ENCODE assay signal across 16 cellular contexts in genomic region chr16:11240636-11241473, GRCh38. TPM values are rescaled to one million over a fixed set of nuclear protein-coding genes. Genes with fewer than 3 reads are reported as not detected.
DNase-seq lines count a peak whose midpoint lies in the region; ATAC-seq and FAIRE-seq lines count a peak whose summit lies in the region.
"Had no signal": no experiment of that assay in that cellular context is flagged by ENCODE, and none has a peak within 500 bp of the region (broad histone marks: within the 10 kb centered on the region; RNA-seq: fewer than 3 reads in every experiment).

No MANE protein-coding gene starts in this region.

- no peaks in the 10 kb centered on the region for H3K36me3 ChIP-seq in small intestine (ENCODE audit: control insufficient read depth in 2 of 2, insufficient read depth in 2 of 2, low read length in 2 of 2)
- H3K36me3 ChIP-seq: prostate gland had no signal

- peak overlapping the region in 1 of 2 donors; percentile 57 for H3K4me3 Mint-ChIP-seq in activated T-cell treated with anti-CD3 and anti-CD28 coated beads, Interleukin-2, amount 50 U/mL, for 72 hours
- peak overlapping the region; percentile 32 to 40 for H3K4me3 Mint-ChIP-seq in effector memory CD8-positive, alpha-beta T cell
- H3K4me3 Mint-ChIP-seq: mesothelial cell of epicardium had no signal

- no peak for FAIRE-seq in small intestine (lab: Jason Lieb, UNC)

- H3K36me3 Mint-ChIP-seq in activated T-cell treated with anti-CD3 and anti-CD28 coated beads, Interleukin-2, amount 50 U/mL, for 72 hours (ENCODE audit: insufficient read depth in 2 of 2): no peaks in the 10 kb centered on the region
- no peaks in the 10 kb centered on the region for H3K36me3 Mint-ChIP-seq in effector memory CD8-positive, alpha-beta T cell (ENCODE audit: insufficient read depth)
- H3K36me3 Mint-ChIP-seq: mesothelial cell of epicardium had no signal

- H3K27ac ChIP-seq in small intestine (ENCODE audit: low read depth in 1 of 2, low read length in 1 of 2): no peak overlapping the region
- H3K27ac ChIP-seq: prostate gland had no signal

- WGBS in small intestine, 3 donors: 44 to 58% (median 55%) methylated on average over 10 of the region's 10 CpGs

- DNase-seq in activated T-cell treated with anti-CD3 and anti-CD28 coated beads, Interleukin-2, amount 50 U/mL, for 72 hours: no peak
- no peak for DNase-seq in activated T-cell treated with anti-CD3 and anti-CD28 coated beads, Interleukin-2, amount 50 U/mL, for 1 hour
- DNase-seq in NCI-H69 (lab: John Stamatoyannopoulos, UW) (peak; percentile 39), small intestine (peak; percentile 59)
- DNase-seq in effector memory CD8-positive, alpha-beta T cell: no peak
- DNase-seq in effector CD8-positive, alpha-beta T cell (lab: John Stamatoyannopoulos, UW): no peak
- DNase-seq in activated CD4-positive, alpha-beta T cell treated with anti-CD3 and anti-CD28 coated beads, Interleukin-2, amount 50 U/mL, for 48 hours: no peak
- DNase-seq: erythroblast; NCI-H1694 treated with DMSO at 0.1 percent for 48 hours; PC-3; stimulated activated CD4-positive, alpha-beta T cell treated with anti-CD3 and anti-CD28 coated beads, Interleukin-4, amount 100 ng/mL, for 24 hours; stimulated activated naive CD4-positive, alpha-beta T cell treated with Interleukin-2 at 50 U/mL for 16 hours; T-helper 9 cell had no signal

- no peaks in the 10 kb centered on the region for H3K9me3 Mint-ChIP-seq in activated T-cell treated with anti-CD3 and anti-CD28 coated beads, Interleukin-2, amount 50 U/mL, for 72 hours
- H3K9me3 Mint-ChIP-seq in effector memory CD8-positive, alpha-beta T cell: no peaks in the 10 kb centered on the region
- H3K9me3 Mint-ChIP-seq: mesothelial cell of epicardium had no signal

- no peaks in the 10 kb centered on the region for H3K9me3 ChIP-seq in small intestine (ENCODE audit: control insufficient read depth, low read depth)
- H3K9me3 ChIP-seq: prostate gland had no signal

- peaks cover 32% of the 10 kb centered on the region for H3K4me1 Mint-ChIP-seq in activated T-cell treated with anti-CD3 and anti-CD28 coated beads, Interleukin-2, amount 50 U/mL, for 72 hours (ENCODE audit: low read depth)
- peaks cover 8 to 13% of the 10 kb centered on the region in 2 donors for H3K4me1 Mint-ChIP-seq in effector memory CD8-positive, alpha-beta T cell (ENCODE audit: low read depth in 2 of 2)
- H3K4me1 Mint-ChIP-seq: mesothelial cell of epicardium had no signal

- no peaks in the 10 kb centered on the region for H3K4me1 ChIP-seq in small intestine (ENCODE audit: control insufficient read depth in 2 of 2, insufficient read depth in 1 of 2, low read depth in 1 of 2, low read length in 1 of 2)
- H3K4me1 ChIP-seq: prostate gland had no signal

- ATAC-seq in activated T-cell treated with anti-CD3 and anti-CD28 coated beads, Interleukin-2, amount 50 U/mL, for 72 hours (replicated peaks in 1 of 2): peak; percentile 32 to 33
- ATAC-seq in effector memory CD8-positive, alpha-beta T cell (replicated peaks): no peak
- ATAC-seq in HG02870 (IDR thresholded peaks at IDR 0.05; ENCODE audit: unreplicated experiment): no peak
- ATAC-seq: PC-3 had no signal

- H3K27me3 ChIP-seq in small intestine (ENCODE audit: control insufficient read depth in 2 of 2, insufficient read depth in 2 of 2, low read length in 2 of 2): no peaks in the 10 kb centered on the region

- H3K4me3 ChIP-seq in small intestine (ENCODE audit: low read depth in 1 of 2, low read length in 2 of 2): no peak overlapping the region
- H3K4me3 ChIP-seq: prostate gland had no signal

- H3K27ac Mint-ChIP-seq in activated T-cell treated with anti-CD3 and anti-CD28 coated beads, Interleukin-2, amount 50 U/mL, for 72 hours: peak overlapping the region; percentile 56
- peak overlapping the region; percentile 41 to 52 for H3K27ac Mint-ChIP-seq in effector memory CD8-positive, alpha-beta T cell
- H3K27ac Mint-ChIP-seq: mesothelial cell of epicardium had no signal

- no peaks in the 10 kb centered on the region for H3K27me3 Mint-ChIP-seq in activated T-cell treated with anti-CD3 and anti-CD28 coated beads, Interleukin-2, amount 50 U/mL, for 72 hours (ENCODE audit: low read depth)
- H3K27me3 Mint-ChIP-seq in effector memory CD8-positive, alpha-beta T cell: no peaks in the 10 kb centered on the region

RNA-seq across cellular contexts. Expression of gene SOCS1, which starts 15.1 kb away (rescaled TPM):
- 100 to 1,000 TPM in 1 of 2 donors, 10 to 100 TPM in 1; 93.7 to 126 TPM for total RNA-seq in activated T-cell treated with anti-CD3 and anti-CD28 coated beads, Interleukin-2, amount 50 U/mL, for 72 hours
- polyA plus RNA-seq in small intestine: 10 to 100 TPM in 1 of 3 donors, 1 to 10 TPM in 2; 3.5 to 15.0 (median 6.7) TPM

RNA-seq across cellular contexts. Expression of gene TNP2, which starts 28.3 kb away (rescaled TPM):
- not detected for total RNA-seq in activated T-cell treated with anti-CD3 and anti-CD28 coated beads, Interleukin-2, amount 50 U/mL, for 72 hours
- polyA plus RNA-seq in small intestine: not detected
- total RNA-seq: mesothelial cell of epicardium, PC-3, prostate gland had no signal

RNA-seq across cellular contexts. Expression of gene PRM3, which starts 32.6 kb away (rescaled TPM):
- total RNA-seq in activated T-cell treated with anti-CD3 and anti-CD28 coated beads, Interleukin-2, amount 50 U/mL, for 72 hours: not detected
- not detected for polyA plus RNA-seq in small intestine
- total RNA-seq: mesothelial cell of epicardium, PC-3, prostate gland had no signal

RNA-seq across cellular contexts. Expression of gene PRM2, which starts 35.4 kb away (rescaled TPM):
- not detected for total RNA-seq in activated T-cell treated with anti-CD3 and anti-CD28 coated beads, Interleukin-2, amount 50 U/mL, for 72 hours
- not detected for polyA plus RNA-seq in small intestine
- total RNA-seq: mesothelial cell of epicardium, PC-3 had no signal

RNA-seq across cellular contexts. Expression of gene PRM1, which starts 40.3 kb away (rescaled TPM):
- total RNA-seq in activated T-cell treated with anti-CD3 and anti-CD28 coated beads, Interleukin-2, amount 50 U/mL, for 72 hours: not detected
- polyA plus RNA-seq in small intestine: not detected
- total RNA-seq: mesothelial cell of epicardium, PC-3 had no signal

Comparison
In these comparisons a context has a peak if more than half of its experiments do, and no peak if none do; other contexts are left out.
1. ATAC-seq: peak in activated T-cell treated with anti-CD3 and anti-CD28 coated beads, Interleukin-2, amount 50 U/mL, for 72 hours (2 of 2); none in effector memory CD8-positive, alpha-beta T cell (single experiment) and HG02870 (single experiment).
2. DNase-seq: peak in NCI-H69 (single experiment) and small intestine (single experiment); none in activated T-cell treated with anti-CD3 and anti-CD28 coated beads, Interleukin-2, amount 50 U/mL, for 72 hours (0 of 2), activated T-cell treated with anti-CD3 and anti-CD28 coated beads, Interleukin-2, amount 50 U/mL, for 1 hour (single experiment), effector memory CD8-positive, alpha-beta T cell (0 of 3), effector CD8-positive, alpha-beta T cell (single experiment) and activated CD4-positive, alpha-beta T cell treated with anti-CD3 and anti-CD28 coated beads, Interleukin-2, amount 50 U/mL, for 48 hours (0 of 2).